In the genomic region with DNA sequence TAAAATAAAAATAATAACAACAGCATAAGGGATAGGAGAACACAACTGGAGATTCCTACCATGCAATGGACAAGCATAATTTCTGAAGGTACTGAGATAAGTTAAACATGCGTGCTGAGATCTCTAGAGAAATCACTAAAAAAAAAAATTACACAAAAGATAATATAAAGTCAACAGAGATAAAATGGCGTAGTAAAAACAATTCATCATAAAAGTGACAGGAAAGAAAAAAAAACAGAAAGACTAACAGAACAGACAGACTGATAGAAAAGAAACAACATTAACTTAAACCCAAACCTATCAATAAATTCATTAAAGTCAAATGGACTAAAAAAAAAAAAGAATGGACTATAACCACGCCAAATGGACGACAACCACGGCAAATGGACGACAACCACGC, we compare ENCODE assay signal across 16 cellular contexts. TPM values are rescaled to one million over a fixed set of nuclear protein-coding genes. Genes with fewer than 3 reads are reported as not detected.
DNase-seq lines count a peak whose midpoint lies in the region; ATAC-seq and TF ChIP-seq lines count a peak whose summit lies in the region.
"Had no signal": no experiment of that assay in that cellular context is flagged by ENCODE, and none has a peak within 500 bp of the region (broad histone marks: within the 10 kb centered on the region; RNA-seq: fewer than 3 reads in every experiment).

No MANE protein-coding gene starts in this region.

- H3K4me3 ChIP-seq in Caco-2 (ENCODE audit: low read depth, low read length) (no peak overlapping the region), osteoblast (ENCODE audit: insufficient read depth, low read length) (no peak overlapping the region)
- H3K4me3 ChIP-seq: GM23338 had no signal

- TSS peak; percentile 27 for BruUV-seq in Caco-2 (replicated peaks; lab: Mats Ljungman, UMichigan)

- no peak overlapping the region for H3K4me3 Mint-ChIP-seq in activated naive CD8-positive, alpha-beta T cell treated with anti-CD3 and anti-CD28 coated beads, Interleukin-2, amount 10 ng/mL, durations not matched to agents 7 days and 5 days
- no peak overlapping the region for H3K4me3 Mint-ChIP-seq in activated naive CD8-positive, alpha-beta T cell treated with anti-CD3 and anti-CD28 coated beads, Interleukin-2, amount 50 U/mL, for 24 hours
- peak overlapping the region; percentile 23 for H3K4me3 Mint-ChIP-seq in Caco-2 (ENCODE audit: unreplicated experiment)
- H3K4me3 Mint-ChIP-seq in WTC11: no peak overlapping the region
- H3K4me3 Mint-ChIP-seq: CD8-positive, alpha-beta memory T cell; GM23338; HFFc6 had no signal

- peaks cover 51% of the 10 kb centered on the region for H3K36me3 Mint-ChIP-seq in activated naive CD8-positive, alpha-beta T cell treated with anti-CD3 and anti-CD28 coated beads, Interleukin-2, amount 10 ng/mL, durations not matched to agents 7 days and 5 days
- peaks cover 73% of the 10 kb centered on the region for H3K36me3 Mint-ChIP-seq in activated naive CD8-positive, alpha-beta T cell treated with anti-CD3 and anti-CD28 coated beads, Interleukin-2, amount 50 U/mL, for 24 hours (ENCODE audit: low read depth)
- peaks cover 72% of the 10 kb centered on the region for H3K36me3 Mint-ChIP-seq in Caco-2 (ENCODE audit: insufficient read depth, unreplicated experiment)
- H3K36me3 Mint-ChIP-seq in WTC11: peaks cover 77% of the 10 kb centered on the region

- DNase-seq in activated naive CD8-positive, alpha-beta T cell treated with anti-CD3 and anti-CD28 coated beads, Interleukin-2, amount 10 ng/mL, durations not matched to agents 7 days and 5 days: no peak
- no peak for DNase-seq in activated naive CD8-positive, alpha-beta T cell treated with anti-CD3 and anti-CD28 coated beads, Interleukin-2, amount 50 U/mL, for 24 hours
- DNase-seq in Caco-2 (no peak), WTC11 (ENCODE audit: low spot score) (no peak), osteoblast (ENCODE audit: insufficient read length, low spot score, missing footprints) (no peak), NCI-H2227 treated with DMSO at 0.1 percent for 48 hours (lab: John Stamatoyannopoulos, UW) (no peak), NCI-H774 (lab: John Stamatoyannopoulos, UW) (no peak)
- DNase-seq: 8988T; BE2C; C1 segment of cervical spinal cord; CD4-positive, CD25-positive, alpha-beta regulatory T cell; CD8-positive, alpha-beta memory T cell; COR-L47; HCEC 1CT had no signal

- H3K4me1 Mint-ChIP-seq in activated naive CD8-positive, alpha-beta T cell treated with anti-CD3 and anti-CD28 coated beads, Interleukin-2, amount 10 ng/mL, durations not matched to agents 7 days and 5 days: peaks cover 6% of the 10 kb centered on the region
- no peaks in the 10 kb centered on the region for H3K4me1 Mint-ChIP-seq in activated naive CD8-positive, alpha-beta T cell treated with anti-CD3 and anti-CD28 coated beads, Interleukin-2, amount 50 U/mL, for 24 hours
- H3K4me1 Mint-ChIP-seq in Caco-2 (ENCODE audit: low read depth, unreplicated experiment) (peaks cover 26% of the 10 kb centered on the region), WTC11 (no peaks in the 10 kb centered on the region)
- H3K4me1 Mint-ChIP-seq: CD8-positive, alpha-beta memory T cell; GM23338 had no signal

- intact Hi-C loops in Caco-2 (cut with micrococcal nuclease; ENCODE audit: unreplicated experiment): loop anchor here (2.0 kb wide), 2 partner anchors 57 to 215 kb away; a partner anchor contains a TSS

- H3K27me3 ChIP-seq in Caco-2 (replicated peaks; ENCODE audit: control insufficient read depth, insufficient read depth, low read length) (no peaks in the 10 kb centered on the region), osteoblast (ENCODE audit: insufficient read depth, low read length) (no peaks in the 10 kb centered on the region)
- H3K27me3 ChIP-seq: BE2C had no signal

- peaks cover 39% of the 10 kb centered on the region for H3K4me1 ChIP-seq in Caco-2
- H3K4me1 ChIP-seq in osteoblast (ENCODE audit: insufficient read depth, low read length): peaks cover 37% of the 10 kb centered on the region
- H3K4me1 ChIP-seq: BE2C had no signal

- H4K20me1 ChIP-seq in osteoblast (ENCODE audit: insufficient read depth, low read length): no peaks in the 10 kb centered on the region

- no peaks in the 10 kb centered on the region for H3K27me3 Mint-ChIP-seq in activated naive CD8-positive, alpha-beta T cell treated with anti-CD3 and anti-CD28 coated beads, Interleukin-2, amount 10 ng/mL, durations not matched to agents 7 days and 5 days
- no peaks in the 10 kb centered on the region for H3K27me3 Mint-ChIP-seq in activated naive CD8-positive, alpha-beta T cell treated with anti-CD3 and anti-CD28 coated beads, Interleukin-2, amount 50 U/mL, for 24 hours
- no peaks in the 10 kb centered on the region for H3K27me3 Mint-ChIP-seq in Caco-2 (ENCODE audit: insufficient read depth, unreplicated experiment)
- H3K27me3 Mint-ChIP-seq in WTC11 (ENCODE audit: low read depth): no peaks in the 10 kb centered on the region
- H3K27me3 Mint-ChIP-seq: CD4-positive, CD25-positive, alpha-beta regulatory T cell; CD8-positive, alpha-beta memory T cell had no signal

- H3K9me3 ChIP-seq in Caco-2 (no peaks in the 10 kb centered on the region), osteoblast (ENCODE audit: low read depth, low read length) (no peaks in the 10 kb centered on the region)
- H3K9me3 ChIP-seq: BE2C had no signal

- H3K9me3 Mint-ChIP-seq in activated naive CD8-positive, alpha-beta T cell treated with anti-CD3 and anti-CD28 coated beads, Interleukin-2, amount 10 ng/mL, durations not matched to agents 7 days and 5 days: no peaks in the 10 kb centered on the region
- H3K9me3 Mint-ChIP-seq in activated naive CD8-positive, alpha-beta T cell treated with anti-CD3 and anti-CD28 coated beads, Interleukin-2, amount 50 U/mL, for 24 hours: no peaks in the 10 kb centered on the region
- peaks cover 8% of the 10 kb centered on the region for H3K9me3 Mint-ChIP-seq in Caco-2 (ENCODE audit: unreplicated experiment)
- H3K9me3 Mint-ChIP-seq in WTC11: peaks cover 4% of the 10 kb centered on the region
- H3K9me3 Mint-ChIP-seq: CD4-positive, CD25-positive, alpha-beta regulatory T cell; CD8-positive, alpha-beta memory T cell; GM23338; HFFc6 had no signal

- peak overlapping the region; percentile 90 for H3K27ac ChIP-seq in osteoblast (ENCODE audit: low read depth, low read length)

- no peak overlapping the region for H2AFZ ChIP-seq in osteoblast (ENCODE audit: low read length)
- H2AFZ ChIP-seq: GM23338 had no signal

- TF ChIP-seq CTCF in Caco-2 (IDR thresholded peaks at IDR 0.05; ENCODE audit: insufficient read depth in 1 of 2, low read depth in 1 of 2, low read length in 1 of 2, severe bottlenecking in 1 of 2, unreplicated experiment in 1 of 2): no peak
- TF ChIP-seq CTCF in WTC11 (IDR thresholded peaks at IDR 0.05): no peak
- TF ChIP-seq CTCF in osteoblast (IDR thresholded peaks at IDR 0.05; ENCODE audit: extremely low read depth, low read depth, low read length): no peak

- CTCF ChIA-PET in Caco-2 (lab: Charles Lee): interaction anchor here (0.6 to 0.7 kb wide), 2 partner anchors 56 to 140 kb away, joined by 3 read pairs; a partner anchor contains a TSS
- CTCF ChIA-PET in WTC11 (lab: Charles Lee): interaction anchor here (0.9 to 1.3 kb wide), 4 partner anchors 18 to 152 kb away, joined by 3 to 5 read pairs (median 4); no protein-coding TSS in a partner anchor

- H3K4me2 ChIP-seq in osteoblast (ENCODE audit: insufficient read depth, low read length): no peak overlapping the region
- H3K4me2 ChIP-seq: GM23338 had no signal

- peak overlapping the region; percentile 60 for H3K27ac Mint-ChIP-seq in activated naive CD8-positive, alpha-beta T cell treated with anti-CD3 and anti-CD28 coated beads, Interleukin-2, amount 10 ng/mL, durations not matched to agents 7 days and 5 days
- no peak overlapping the region for H3K27ac Mint-ChIP-seq in activated naive CD8-positive, alpha-beta T cell treated with anti-CD3 and anti-CD28 coated beads, Interleukin-2, amount 50 U/mL, for 24 hours
- H3K27ac Mint-ChIP-seq in Caco-2 (ENCODE audit: unreplicated experiment) (peak overlapping the region; percentile 59), WTC11 (0 out of 2 replicates have a peak overlapping the region, but pooled peaks have one; percentile 14)
- H3K27ac Mint-ChIP-seq: CD4-positive, CD25-positive, alpha-beta regulatory T cell; CD8-positive, alpha-beta memory T cell; GM23338 had no signal

- peaks cover 9% of the 10 kb centered on the region for H3K79me2 ChIP-seq in osteoblast (ENCODE audit: insufficient read depth, low read length)

- H3K36me3 ChIP-seq in Caco-2 (ENCODE audit: control insufficient read depth, insufficient read depth, low read length) (no peaks in the 10 kb centered on the region), osteoblast (ENCODE audit: insufficient read depth, low read length) (peaks cover 24% of the 10 kb centered on the region)

- ATAC-seq in activated naive CD8-positive, alpha-beta T cell treated with anti-CD3 and anti-CD28 coated beads, Interleukin-2, amount 10 ng/mL, durations not matched to agents 7 days and 5 days (ENCODE audit: low read depth): no peak
- no peak for ATAC-seq in activated naive CD8-positive, alpha-beta T cell treated with anti-CD3 and anti-CD28 coated beads, Interleukin-2, amount 50 U/mL, for 24 hours
- no peak for ATAC-seq in WTC11

- POLR2A ChIA-PET in activated naive CD8-positive, alpha-beta T cell treated with anti-CD3 and anti-CD28 coated beads, Interleukin-2, amount 10 ng/mL, durations not matched to agents 7 days and 5 days (lab: Charles Lee): no interaction called here
- POLR2A ChIA-PET in Caco-2 (lab: Charles Lee) (no interaction called here), WTC11 (lab: Charles Lee) (no interaction called here)

TF ChIP-seq in WTC11, 78 proteins besides CTCF, POLR2A, EP300 and RAD21 (continues in another document):
- TF ChIP-seq KAT7 (CRISPR knock-in tag; IDR thresholded peaks at IDR 0.05; ENCODE audit: borderline replicate concordance) (no peak), HMGA2 (CRISPR knock-in tag; IDR thresholded peaks at IDR 0.05) (no peak), ZNF121 (CRISPR knock-in tag; IDR thresholded peaks at IDR 0.05) (no peak), CREM (CRISPR knock-in tag; IDR thresholded peaks at IDR 0.05) (no peak), ATF1 (CRISPR knock-in tag; IDR thresholded peaks at IDR 0.05) (no peak), ZNF396 (CRISPR knock-in tag; IDR thresholded peaks at IDR 0.05; ENCODE audit: borderline replicate concordance) (no peak)
- TF ChIP-seq, protein P1, sequence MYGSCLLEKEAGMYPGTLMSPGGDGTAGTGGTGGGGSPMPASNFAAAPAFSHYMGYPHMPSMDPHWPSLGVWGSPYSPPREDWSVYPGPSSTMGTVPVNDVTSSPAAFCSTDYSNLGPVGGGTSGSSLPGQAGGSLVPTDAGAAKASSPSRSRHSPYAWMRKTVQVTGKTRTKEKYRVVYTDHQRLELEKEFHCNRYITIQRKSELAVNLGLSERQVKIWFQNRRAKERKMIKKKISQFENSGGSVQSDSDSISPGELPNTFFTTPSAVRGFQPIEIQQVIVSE (CRISPR knock-in tag; IDR thresholded peaks at IDR 0.05; ENCODE audit: borderline replicate concordance): no peak

RNA-seq across cellular contexts. Expression of a gene that starts 56.4 kb away (rescaled TPM):
- 100 to 1,000 TPM; 123 to 126 TPM for total RNA-seq in activated naive CD8-positive, alpha-beta T cell treated with anti-CD3 and anti-CD28 coated beads, Interleukin-2, amount 10 ng/mL, durations not matched to agents 7 days and 5 days
- 67.3 and 67.6 TPM in 2 replicates for total RNA-seq in Caco-2 (2022)
- 96.8 to 111 TPM (median 99.2 TPM) in 3 replicates for total RNA-seq in WTC11 (2021)
- total RNA-seq in osteoblast: 8.0 TPM in 2 replicates
